Comparison of ENCODE assay signal across 20 cellular contexts in the genomic region with DNA sequence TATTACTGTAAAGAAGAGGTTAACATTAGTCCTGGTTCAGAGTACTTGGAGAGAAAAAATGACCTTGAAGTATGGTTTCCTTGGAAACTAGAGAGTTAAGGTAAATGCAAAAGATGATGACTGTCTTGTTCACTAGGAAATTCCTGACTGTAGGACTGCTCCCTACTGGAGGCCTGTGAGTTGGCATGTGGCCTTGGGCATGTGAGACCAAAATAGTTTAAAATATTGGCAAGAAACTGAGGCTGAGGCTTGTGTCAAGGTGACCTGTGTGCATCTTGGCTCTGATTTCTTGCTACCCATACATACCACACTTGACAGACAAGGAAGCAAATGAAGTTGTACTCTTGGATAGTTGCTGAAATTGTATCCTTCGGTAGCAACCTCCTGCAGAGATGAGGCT.
"Had no signal": no experiment of that assay in that cellular context is flagged by ENCODE, and none has a peak within 500 bp of the region (broad histone marks: within the 10 kb centered on the region; RNA-seq: fewer than 3 reads in every experiment).

No MANE protein-coding gene starts in this region.

- H3K9me3 ChIP-seq: esophagus muscularis mucosa, sigmoid colon, thoracic aorta, transverse colon had no signal

- H3K36me3 ChIP-seq: left lung, sigmoid colon, thoracic aorta, transverse colon had no signal

- H3K27me3 ChIP-seq: esophagus muscularis mucosa, left lung, sigmoid colon, transverse colon had no signal

- FAIRE-seq: islet of Langerhans had no signal

- DNase-seq: central memory CD4-positive, alpha-beta T cell; effector memory CD4-positive, alpha-beta T cell; foreskin fibroblast; hippocampal formation; left lung; mesendoderm; naive B cell; posterior cingulate gyrus; sigmoid colon; stimulated activated CD4-positive, alpha-beta T cell treated with anti-CD3 and anti-CD28 coated beads, Interleukin-2, amount 100 ng/mL, for 24 hours; stimulated activated CD4-positive, alpha-beta T cell treated with anti-CD3 and anti-CD28 coated beads, Interleukin-4, amount 100 ng/mL, for 4 hours; stimulated activated naive B cell treated with anti-CD40 and anti-IgM and Interleukin-4, amounts not matched to agents 10 μg/mL and 1 μg/mL and 100 μg/mL, for 72 hours; stimulated activated naive CD8-positive, alpha-beta T cell treated with anti-CD3 and anti-CD28 coated beads, Interleukin-15, amount 100 ng/mL, for 72 hours; substantia nigra; transverse colon had no signal

- H3K4me3 ChIP-seq: esophagus muscularis mucosa, left lung, sigmoid colon, skin epidermis, thoracic aorta, transverse colon had no signal

- H3K4me1 ChIP-seq: left lung, sigmoid colon, transverse colon had no signal

- ATAC-seq: left lung; stimulated activated naive B cell treated with anti-CD40 and anti-IgM and Interleukin-4, amounts not matched to agents 10 μg/mL and 1 μg/mL and 100 μg/mL, for 72 hours; stimulated activated naive CD8-positive, alpha-beta T cell treated with anti-CD3 and anti-CD28 coated beads, Interleukin-15, amount 100 ng/mL, for 72 hours had no signal

- H3K27ac ChIP-seq: epithelial cell of prostate, esophagus muscularis mucosa, left lung, sigmoid colon, skin epidermis, thoracic aorta, transverse colon had no signal
